1 cellular context compared by ENCODE assay signal in the genomic region with DNA sequence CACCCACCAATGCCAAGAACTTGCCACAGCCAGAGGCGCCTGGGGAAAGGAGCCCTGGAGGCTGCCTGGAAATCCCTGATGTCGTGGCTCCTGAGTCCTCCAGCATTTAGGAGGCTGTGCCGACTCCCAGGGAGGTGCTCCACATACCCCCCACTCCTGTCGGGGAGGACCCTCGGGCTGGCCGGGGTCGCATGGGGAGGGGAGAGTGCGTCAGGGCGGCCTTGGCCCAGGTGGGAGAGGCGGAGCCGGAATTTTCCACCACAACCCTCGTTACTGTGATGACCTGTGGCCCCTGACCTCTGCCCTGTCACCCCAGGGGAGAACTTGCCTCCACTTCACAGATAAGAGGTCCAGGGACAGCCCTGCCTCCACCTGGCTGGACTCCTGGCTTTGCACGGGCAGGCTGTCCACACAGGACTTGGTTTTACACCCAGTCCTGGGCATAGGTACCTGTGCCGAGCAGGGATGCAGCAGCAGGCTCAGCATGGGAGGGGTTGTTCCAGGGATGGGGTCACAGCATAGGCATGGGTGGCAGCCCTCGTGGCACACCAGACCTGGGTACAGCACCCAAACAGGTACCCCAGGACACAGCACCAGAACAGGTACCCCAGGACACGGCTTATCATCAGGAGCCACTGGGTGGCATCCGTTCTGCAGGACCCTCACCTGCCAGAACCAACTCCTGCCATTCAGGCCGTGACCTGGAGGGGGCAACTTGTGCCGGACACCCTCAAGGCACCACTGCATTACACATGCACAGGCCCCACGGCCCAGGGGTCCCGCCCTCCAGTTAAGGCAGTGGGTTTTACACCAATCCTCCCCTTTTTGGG.
TF ChIP-seq lines count a peak whose summit lies in the region.

No MANE protein-coding gene starts in this region.

TF ChIP-seq in HepG2, 621 proteins besides CTCF, POLR2A, EP300 and RAD21 (continued from another document and continues in another):
- TF ChIP-seq, protein P1, sequence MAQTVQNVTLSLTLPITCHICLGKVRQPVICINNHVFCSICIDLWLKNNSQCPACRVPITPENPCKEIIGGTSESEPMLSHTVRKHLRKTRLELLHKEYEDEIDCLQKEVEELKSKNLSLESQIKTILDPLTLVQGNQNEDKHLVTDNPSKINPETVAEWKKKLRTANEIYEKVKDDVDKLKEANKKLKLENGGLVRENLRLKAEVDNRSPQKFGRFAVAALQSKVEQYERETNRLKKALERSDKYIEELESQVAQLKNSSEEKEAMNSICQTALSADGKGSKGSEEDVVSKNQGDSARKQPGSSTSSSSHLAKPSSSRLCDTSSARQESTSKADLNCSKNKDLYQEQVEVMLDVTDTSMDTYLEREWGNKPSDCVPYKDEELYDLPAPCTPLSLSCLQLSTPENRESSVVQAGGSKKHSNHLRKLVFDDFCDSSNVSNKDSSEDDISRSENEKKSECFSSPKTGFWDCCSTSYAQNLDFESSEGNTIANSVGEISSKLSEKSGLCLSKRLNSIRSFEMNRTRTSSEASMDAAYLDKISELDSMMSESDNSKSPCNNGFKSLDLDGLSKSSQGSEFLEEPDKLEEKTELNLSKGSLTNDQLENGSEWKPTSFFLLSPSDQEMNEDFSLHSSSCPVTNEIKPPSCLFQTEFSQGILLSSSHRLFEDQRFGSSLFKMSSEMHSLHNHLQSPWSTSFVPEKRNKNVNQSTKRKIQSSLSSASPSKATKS (CRISPR knock-in tag; IDR thresholded peaks at IDR 0.05) = no peak
- TF ChIP-seq, protein P2, sequence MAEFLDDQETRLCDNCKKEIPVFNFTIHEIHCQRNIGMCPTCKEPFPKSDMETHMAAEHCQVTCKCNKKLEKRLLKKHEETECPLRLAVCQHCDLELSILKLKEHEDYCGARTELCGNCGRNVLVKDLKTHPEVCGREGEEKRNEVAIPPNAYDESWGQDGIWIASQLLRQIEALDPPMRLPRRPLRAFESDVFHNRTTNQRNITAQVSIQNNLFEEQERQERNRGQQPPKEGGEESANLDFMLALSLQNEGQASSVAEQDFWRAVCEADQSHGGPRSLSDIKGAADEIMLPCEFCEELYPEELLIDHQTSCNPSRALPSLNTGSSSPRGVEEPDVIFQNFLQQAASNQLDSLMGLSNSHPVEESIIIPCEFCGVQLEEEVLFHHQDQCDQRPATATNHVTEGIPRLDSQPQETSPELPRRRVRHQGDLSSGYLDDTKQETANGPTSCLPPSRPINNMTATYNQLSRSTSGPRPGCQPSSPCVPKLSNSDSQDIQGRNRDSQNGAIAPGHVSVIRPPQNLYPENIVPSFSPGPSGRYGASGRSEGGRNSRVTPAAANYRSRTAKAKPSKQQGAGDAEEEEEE (CRISPR knock-in tag; IDR thresholded peaks at IDR 0.05; ENCODE audit: borderline replicate concordance) = no peak
- TF ChIP-seq SMARCC2 (IDR thresholded peaks at IDR 0.05) = no peak
- no peak; the same call in 1 of the 2 replicates for TF ChIP-seq TAF1 (CRISPR knock-in tag; IDR thresholded peaks at IDR 0.05)
- no peak; the same call in 1 of the 2 replicates for TF ChIP-seq NFKBIZ (CRISPR knock-in tag; IDR thresholded peaks at IDR 0.05)
- TF ChIP-seq ATM (IDR thresholded peaks at IDR 0.05; ENCODE audit: borderline replicate concordance) = no peak
- TF ChIP-seq SPEN (CRISPR knock-in tag; IDR thresholded peaks at IDR 0.05; ENCODE audit: low read depth) = no peak
- TF ChIP-seq JDP2 (CRISPR knock-in tag; IDR thresholded peaks at IDR 0.05; ENCODE audit: borderline replicate concordance) = no peak
- TF ChIP-seq, protein P3, sequence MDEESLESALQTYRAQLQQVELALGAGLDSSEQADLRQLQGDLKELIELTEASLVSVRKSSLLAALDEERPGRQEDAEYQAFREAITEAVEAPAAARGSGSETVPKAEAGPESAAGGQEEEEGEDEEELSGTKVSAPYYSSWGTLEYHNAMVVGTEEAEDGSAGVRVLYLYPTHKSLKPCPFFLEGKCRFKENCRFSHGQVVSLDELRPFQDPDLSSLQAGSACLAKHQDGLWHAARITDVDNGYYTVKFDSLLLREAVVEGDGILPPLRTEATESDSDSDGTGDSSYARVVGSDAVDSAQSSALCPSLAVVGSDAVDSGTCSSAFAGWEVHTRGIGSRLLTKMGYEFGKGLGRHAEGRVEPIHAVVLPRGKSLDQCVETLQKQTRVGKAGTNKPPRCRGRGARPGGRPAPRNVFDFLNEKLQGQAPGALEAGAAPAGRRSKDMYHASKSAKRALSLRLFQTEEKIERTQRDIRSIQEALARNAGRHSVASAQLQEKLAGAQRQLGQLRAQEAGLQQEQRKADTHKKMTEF (CRISPR knock-in tag; IDR thresholded peaks at IDR 0.05) = no peak
- no peak for TF ChIP-seq ZNF7 (CRISPR knock-in tag; IDR thresholded peaks at IDR 0.05)
- no peak for TF ChIP-seq FLYWCH1 (CRISPR knock-in tag; IDR thresholded peaks at IDR 0.05)
- TF ChIP-seq ZBTB3 (CRISPR knock-in tag; IDR thresholded peaks at IDR 0.05; ENCODE audit: borderline replicate concordance, low read depth) = no peak
- TF ChIP-seq MATR3 (CRISPR knock-in tag; IDR thresholded peaks at IDR 0.05) = no peak
- TF ChIP-seq TOE1 (CRISPR knock-in tag; IDR thresholded peaks at IDR 0.05) = no peak
- TF ChIP-seq, protein P4, sequence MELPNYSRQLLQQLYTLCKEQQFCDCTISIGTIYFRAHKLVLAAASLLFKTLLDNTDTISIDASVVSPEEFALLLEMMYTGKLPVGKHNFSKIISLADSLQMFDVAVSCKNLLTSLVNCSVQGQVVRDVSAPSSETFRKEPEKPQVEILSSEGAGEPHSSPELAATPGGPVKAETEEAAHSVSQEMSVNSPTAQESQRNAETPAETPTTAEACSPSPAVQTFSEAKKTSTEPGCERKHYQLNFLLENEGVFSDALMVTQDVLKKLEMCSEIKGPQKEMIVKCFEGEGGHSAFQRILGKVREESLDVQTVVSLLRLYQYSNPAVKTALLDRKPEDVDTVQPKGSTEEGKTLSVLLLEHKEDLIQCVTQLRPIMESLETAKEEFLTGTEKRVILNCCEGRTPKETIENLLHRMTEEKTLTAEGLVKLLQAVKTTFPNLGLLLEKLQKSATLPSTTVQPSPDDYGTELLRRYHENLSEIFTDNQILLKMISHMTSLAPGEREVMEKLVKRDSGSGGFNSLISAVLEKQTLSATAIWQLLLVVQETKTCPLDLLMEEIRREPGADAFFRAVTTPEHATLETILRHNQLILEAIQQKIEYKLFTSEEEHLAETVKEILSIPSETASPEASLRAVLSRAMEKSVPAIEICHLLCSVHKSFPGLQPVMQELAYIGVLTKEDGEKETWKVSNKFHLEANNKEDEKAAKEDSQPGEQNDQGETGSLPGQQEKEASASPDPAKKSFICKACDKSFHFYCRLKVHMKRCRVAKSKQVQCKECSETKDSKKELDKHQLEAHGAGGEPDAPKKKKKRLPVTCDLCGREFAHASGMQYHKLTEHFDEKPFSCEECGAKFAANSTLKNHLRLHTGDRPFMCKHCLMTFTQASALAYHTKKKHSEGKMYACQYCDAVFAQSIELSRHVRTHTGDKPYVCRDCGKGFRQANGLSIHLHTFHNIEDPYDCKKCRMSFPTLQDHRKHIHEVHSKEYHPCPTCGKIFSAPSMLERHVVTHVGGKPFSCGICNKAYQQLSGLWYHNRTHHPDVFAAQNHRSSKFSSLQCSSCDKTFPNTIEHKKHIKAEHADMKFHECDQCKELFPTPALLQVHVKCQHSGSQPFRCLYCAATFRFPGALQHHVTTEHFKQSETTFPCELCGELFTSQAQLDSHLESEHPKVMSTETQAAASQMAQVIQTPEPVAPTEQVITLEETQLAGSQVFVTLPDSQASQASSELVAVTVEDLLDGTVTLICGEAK (IDR thresholded peaks at IDR 0.05) = no peak
- TF ChIP-seq, protein P4 (CRISPR knock-in tag; IDR thresholded peaks at IDR 0.05) = no peak
- no peak for TF ChIP-seq ZNF235 (CRISPR knock-in tag; IDR thresholded peaks at IDR 0.05; ENCODE audit: borderline replicate concordance)
- TF ChIP-seq PCBP2 (optimal IDR thresholded peaks at IDR 0.05; ENCODE audit: low read depth, low read length, poor library complexity, severe bottlenecking) = no peak
- TF ChIP-seq PHF5A (CRISPR knock-in tag; IDR thresholded peaks at IDR 0.05; ENCODE audit: low read depth, unreplicated experiment) = peak; percentile 56
- TF ChIP-seq, protein P5, sequence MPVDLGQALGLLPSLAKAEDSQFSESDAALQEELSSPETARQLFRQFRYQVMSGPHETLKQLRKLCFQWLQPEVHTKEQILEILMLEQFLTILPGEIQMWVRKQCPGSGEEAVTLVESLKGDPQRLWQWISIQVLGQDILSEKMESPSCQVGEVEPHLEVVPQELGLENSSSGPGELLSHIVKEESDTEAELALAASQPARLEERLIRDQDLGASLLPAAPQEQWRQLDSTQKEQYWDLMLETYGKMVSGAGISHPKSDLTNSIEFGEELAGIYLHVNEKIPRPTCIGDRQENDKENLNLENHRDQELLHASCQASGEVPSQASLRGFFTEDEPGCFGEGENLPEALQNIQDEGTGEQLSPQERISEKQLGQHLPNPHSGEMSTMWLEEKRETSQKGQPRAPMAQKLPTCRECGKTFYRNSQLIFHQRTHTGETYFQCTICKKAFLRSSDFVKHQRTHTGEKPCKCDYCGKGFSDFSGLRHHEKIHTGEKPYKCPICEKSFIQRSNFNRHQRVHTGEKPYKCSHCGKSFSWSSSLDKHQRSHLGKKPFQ (CRISPR knock-in tag; IDR thresholded peaks at IDR 0.05; ENCODE audit: insufficient replicate concordance) = no peak
- TF ChIP-seq HNRNPH1 (optimal IDR thresholded peaks at IDR 0.05; ENCODE audit: low read depth, low read length) = no peak
- no peak for TF ChIP-seq ZFP36 (IDR thresholded peaks at IDR 0.05; ENCODE audit: borderline replicate concordance, low read depth, low read length, partially characterized antibody)
- no peak for TF ChIP-seq ZNF17 (CRISPR knock-in tag; IDR thresholded peaks at IDR 0.05)
- TF ChIP-seq KAT7 (CRISPR knock-in tag; IDR thresholded peaks at IDR 0.05; ENCODE audit: borderline replicate concordance) = no peak
- no peak for TF ChIP-seq AGO2 (optimal IDR thresholded peaks at IDR 0.05; ENCODE audit: low read depth, low read length)
- TF ChIP-seq ZNF672 (CRISPR knock-in tag; IDR thresholded peaks at IDR 0.05) = peak; percentile 90; the same call in 1 of the 2 replicates
- no peak for TF ChIP-seq FOXA1 (IDR thresholded peaks at IDR 0.05)
- no peak for TF ChIP-seq FOXA1 (CRISPR knock-in tag; IDR thresholded peaks at IDR 0.05)
- TF ChIP-seq FOXJ3 (CRISPR knock-in tag; IDR thresholded peaks at IDR 0.05; ENCODE audit: borderline replicate concordance) = no peak
- TF ChIP-seq, protein P6, sequence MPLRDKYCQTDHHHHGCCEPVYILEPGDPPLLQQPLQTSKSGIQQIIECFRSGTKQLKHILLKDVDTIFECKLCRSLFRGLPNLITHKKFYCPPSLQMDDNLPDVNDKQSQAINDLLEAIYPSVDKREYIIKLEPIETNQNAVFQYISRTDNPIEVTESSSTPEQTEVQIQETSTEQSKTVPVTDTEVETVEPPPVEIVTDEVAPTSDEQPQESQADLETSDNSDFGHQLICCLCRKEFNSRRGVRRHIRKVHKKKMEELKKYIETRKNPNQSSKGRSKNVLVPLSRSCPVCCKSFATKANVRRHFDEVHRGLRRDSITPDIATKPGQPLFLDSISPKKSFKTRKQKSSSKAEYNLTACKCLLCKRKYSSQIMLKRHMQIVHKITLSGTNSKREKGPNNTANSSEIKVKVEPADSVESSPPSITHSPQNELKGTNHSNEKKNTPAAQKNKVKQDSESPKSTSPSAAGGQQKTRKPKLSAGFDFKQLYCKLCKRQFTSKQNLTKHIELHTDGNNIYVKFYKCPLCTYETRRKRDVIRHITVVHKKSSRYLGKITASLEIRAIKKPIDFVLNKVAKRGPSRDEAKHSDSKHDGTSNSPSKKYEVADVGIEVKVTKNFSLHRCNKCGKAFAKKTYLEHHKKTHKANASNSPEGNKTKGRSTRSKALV (CRISPR knock-in tag; IDR thresholded peaks at IDR 0.05) = no peak
- TF ChIP-seq, protein P7, sequence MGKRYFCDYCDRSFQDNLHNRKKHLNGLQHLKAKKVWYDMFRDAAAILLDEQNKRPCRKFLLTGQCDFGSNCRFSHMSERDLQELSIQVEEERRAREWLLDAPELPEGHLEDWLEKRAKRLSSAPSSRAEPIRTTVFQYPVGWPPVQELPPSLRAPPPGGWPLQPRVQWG (CRISPR knock-in tag; IDR thresholded peaks at IDR 0.05; ENCODE audit: borderline replicate concordance, low read depth) = no peak
- no peak for TF ChIP-seq ZNF816 (CRISPR knock-in tag; IDR thresholded peaks at IDR 0.05; ENCODE audit: borderline replicate concordance)
- TF ChIP-seq FIP1L1 (IDR thresholded peaks at IDR 0.05; ENCODE audit: borderline replicate concordance, insufficient read depth, low read depth, low read length) = peak; percentile 86; the same call in 1 of the 2 replicates
- TF ChIP-seq, protein P8, sequence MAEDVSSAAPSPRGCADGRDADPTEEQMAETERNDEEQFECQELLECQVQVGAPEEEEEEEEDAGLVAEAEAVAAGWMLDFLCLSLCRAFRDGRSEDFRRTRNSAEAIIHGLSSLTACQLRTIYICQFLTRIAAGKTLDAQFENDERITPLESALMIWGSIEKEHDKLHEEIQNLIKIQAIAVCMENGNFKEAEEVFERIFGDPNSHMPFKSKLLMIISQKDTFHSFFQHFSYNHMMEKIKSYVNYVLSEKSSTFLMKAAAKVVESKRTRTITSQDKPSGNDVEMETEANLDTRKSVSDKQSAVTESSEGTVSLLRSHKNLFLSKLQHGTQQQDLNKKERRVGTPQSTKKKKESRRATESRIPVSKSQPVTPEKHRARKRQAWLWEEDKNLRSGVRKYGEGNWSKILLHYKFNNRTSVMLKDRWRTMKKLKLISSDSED (CRISPR knock-in tag; IDR thresholded peaks at IDR 0.05) = no peak
- no peak for TF ChIP-seq ZNF567 (CRISPR knock-in tag; IDR thresholded peaks at IDR 0.05; ENCODE audit: borderline replicate concordance)
- TF ChIP-seq NCOR1 (IDR thresholded peaks at IDR 0.05; ENCODE audit: borderline replicate concordance, low read length) = no peak
- no peak for TF ChIP-seq ZBTB8A (CRISPR knock-in tag; IDR thresholded peaks at IDR 0.05; ENCODE audit: borderline replicate concordance, low read depth)
- peak; percentile 52; the same call in 1 of the 2 replicates for TF ChIP-seq PAX8 (CRISPR knock-in tag; IDR thresholded peaks at IDR 0.05; ENCODE audit: borderline replicate concordance)
